ENCODE assay signal across 9 cellular contexts in genomic region chr11:61295596-61295926, GRCh38. TPM values are rescaled to one million over a fixed set of nuclear protein-coding genes. Genes with fewer than 3 reads are reported as not detected.
DNase-seq lines count a peak whose midpoint lies in the region; ATAC-seq, FAIRE-seq and TF ChIP-seq lines count a peak whose summit lies in the region.
"Had no signal": no experiment of that assay in that cellular context is flagged by ENCODE, and none has a peak within 500 bp of the region (broad histone marks: within the 10 kb centered on the region; RNA-seq: fewer than 3 reads in every experiment).

No MANE protein-coding gene starts in this region.

- peak overlapping the region; percentile 83 for H2AFZ ChIP-seq in SU-DHL-6 (ENCODE audit: low read depth, low read length, severe bottlenecking)

- TF ChIP-seq EP300 in sigmoid colon (IDR thresholded peaks at IDR 0.05) = no peak

- intact Hi-C loops in left ventricle myocardium inferior (cut with micrococcal nuclease) (no loop called here), spleen (cut with DNase I; ENCODE audit: low total_unique reads) (no loop called here), sigmoid colon (cut with DNase I) (no loop called here)

- no peaks in the 10 kb centered on the region for H3K9me3 ChIP-seq in SU-DHL-6 (ENCODE audit: insufficient read depth, low read length)
- H3K9me3 ChIP-seq in left ventricle myocardium inferior (replicated peaks) = no peaks in the 10 kb centered on the region
- no peaks in the 10 kb centered on the region for H3K9me3 ChIP-seq in spleen
- no peaks in the 10 kb centered on the region for H3K9me3 ChIP-seq in sigmoid colon

- no peak for DNase-seq in GM12892 (ENCODE audit: insufficient read length)
- no peak for DNase-seq in left ventricle myocardium inferior
- peak; percentile 74 for DNase-seq in spleen
- DNase-seq in germinal center (ENCODE audit: low spot score) = no peak
- DNase-seq in sigmoid colon = no peak

- no peaks in the 10 kb centered on the region for H3K36me3 ChIP-seq in SU-DHL-6 (ENCODE audit: low read length)
- peaks cover 20% of the 10 kb centered on the region for H3K36me3 ChIP-seq in left ventricle myocardium inferior
- H3K36me3 ChIP-seq in spleen = peaks cover 0 to 39% (median 17%) of the 10 kb centered on the region in 6 donors
- peaks cover 10 to 38% (median 12%) of the 10 kb centered on the region in 4 donors for H3K36me3 ChIP-seq in sigmoid colon

- TF ChIP-seq POLR2A in GM12892 (IDR thresholded peaks at IDR 0.05; ENCODE audit: low read depth, low read length) = no peak
- TF ChIP-seq POLR2A in spleen (IDR thresholded peaks at IDR 0.05) = no peak
- no peak for TF ChIP-seq POLR2A in sigmoid colon (IDR thresholded peaks at IDR 0.05)

- peaks cover 47% of the 10 kb centered on the region for H3K4me1 ChIP-seq in left ventricle myocardium inferior
- peaks cover 8 to 42% (median 25%) of the 10 kb centered on the region in 6 donors for H3K4me1 ChIP-seq in spleen
- peaks cover 0 to 35% (median 27%) of the 10 kb centered on the region in 4 donors for H3K4me1 ChIP-seq in sigmoid colon

- peak; percentile 5 for FAIRE-seq in GM12892 (lab: Jason Lieb, UNC)
- FAIRE-seq: colon had no signal

- H3K9ac ChIP-seq in SU-DHL-6 (ENCODE audit: low read length) = peak overlapping the region; percentile 99

- H3K79me2 ChIP-seq in SU-DHL-6 (ENCODE audit: insufficient read depth, low read length) = peaks cover 34% of the 10 kb centered on the region

- H3K27ac ChIP-seq in SU-DHL-6 (ENCODE audit: low read depth, low read length) (peak overlapping the region; percentile 88), left ventricle myocardium inferior (replicated peaks) (peak overlapping the region; percentile 50), spleen (peak overlapping the region in 1 of 8 donors; percentile 29), sigmoid colon (no peak overlapping the region)

- no peak for ATAC-seq in GM21447 (IDR thresholded peaks at IDR 0.05; ENCODE audit: unreplicated experiment)

- H3K4me2 ChIP-seq in SU-DHL-6 (ENCODE audit: low read depth, low read length, poor library complexity, severe bottlenecking) = peak overlapping the region; percentile 99

- peaks cover 16% of the 10 kb centered on the region for H3F3A ChIP-seq in SU-DHL-6 (ENCODE audit: insufficient read depth)

- no peaks in the 10 kb centered on the region for H3K27me3 ChIP-seq in SU-DHL-6 (ENCODE audit: low read length)
- no peaks in the 10 kb centered on the region for H3K27me3 ChIP-seq in left ventricle myocardium inferior (ENCODE audit: low read depth)
- H3K27me3 ChIP-seq in spleen (replicated peaks in 1 of 7) = peaks cover 0 to 36% (median 6%) of the 10 kb centered on the region in 7 donors
- H3K27me3 ChIP-seq in sigmoid colon = peaks cover 6 to 42% (median 26%) of the 10 kb centered on the region in 3 donors

- TF ChIP-seq CTCF in SU-DHL-6 (IDR thresholded peaks at IDR 0.05; ENCODE audit: insufficient read depth, low read length, poor library complexity, severe bottlenecking) (no peak), left ventricle myocardium inferior (IDR thresholded peaks at IDR 0.05; ENCODE audit: borderline replicate concordance) (no peak), spleen (IDR thresholded peaks at IDR 0.05 in 8 of 11, conservative IDR thresholded peaks at IDR 0.05 in 3 of 11) (no peak), sigmoid colon (IDR thresholded peaks at IDR 0.05) (no peak)

- 41 to 51% (median 48%) methylated on average over 11 to 12 of the region's 12 CpGs for WGBS in spleen, 5 donors
- WGBS in sigmoid colon, 2 donors = 41 to 49% methylated on average over 12 of the region's 12 CpGs

- no peaks in the 10 kb centered on the region for H3K9me2 ChIP-seq in SU-DHL-6 (replicated peaks; ENCODE audit: insufficient read depth, low read length)

- no peaks in the 10 kb centered on the region for H4K20me1 ChIP-seq in SU-DHL-6 (ENCODE audit: low read depth, low read length)

- H3K4me3 ChIP-seq in SU-DHL-6 (ENCODE audit: insufficient read depth, low read length, poor library complexity, severe bottlenecking) (peak overlapping the region; percentile 81), left ventricle myocardium inferior (peak overlapping the region; percentile 80), spleen (peak overlapping the region in 7 of 8 donors; percentile 12 to 81 (median 55)), sigmoid colon (peak overlapping the region in 2 of 4 donors; percentile 54 to 55)

RNA-seq across cellular contexts. Expression of gene VWCE, which starts 0.4 kb away (rescaled TPM):
- polyA plus RNA-seq in GM12892 (2012; ENCODE audit: missing spikeins) = 3.6 TPM
- 0.77 TPM for total RNA-seq in left ventricle myocardium inferior
- total RNA-seq in spleen = 1 to 10 TPM in 4 of 7 donors, under 1 TPM in 3; 0.23 to 3.2 (median 1.2) TPM
- polyA plus RNA-seq in spleen = 1 to 10 TPM in 2 of 3 donors, under 1 TPM in 1; 0.80 to 1.6 (median 1.2) TPM
- total RNA-seq in sigmoid colon = 1 to 10 TPM in 2 of 4 donors, under 1 TPM in 2; 0.49 to 5.5 (median 0.81) TPM
- under 1 TPM in 1 of 3 donors, not detected in 2; 0.61 TPM for polyA plus RNA-seq in sigmoid colon
- total RNA-seq: RPMI7951 had no signal

RNA-seq across cellular contexts. Expression of gene DDB1, which starts 37.3 kb away (rescaled TPM):
- polyA plus RNA-seq in GM12892 (2012; ENCODE audit: missing spikeins) = 126 TPM
- total RNA-seq in left ventricle myocardium inferior (128 TPM), spleen (100 to 1,000 TPM; 118 to 157 (median 151) TPM), sigmoid colon (100 to 1,000 TPM; 101 to 108 (median 105) TPM)
- polyA plus RNA-seq in spleen (10 to 100 TPM; 68.7 to 94.7 (median 83.4) TPM), sigmoid colon (100 to 1,000 TPM in 1 of 3 donors, 10 to 100 TPM in 2; 68.2 to 120 (median 75.1) TPM)

RNA-seq across cellular contexts. Expression of gene TKFC, which starts 37.5 kb away (rescaled TPM):
- polyA plus RNA-seq in GM12892 (2012; ENCODE audit: missing spikeins) = 42.6 TPM
- total RNA-seq in left ventricle myocardium inferior = 17.8 TPM
- total RNA-seq in spleen = 10 to 100 TPM; 33.1 to 61.5 (median 36.4) TPM
- polyA plus RNA-seq in spleen = 10 to 100 TPM; 30.6 to 45.3 (median 31.3) TPM
- total RNA-seq in sigmoid colon = 10 to 100 TPM; 10.8 to 12.0 (median 11.8) TPM
- polyA plus RNA-seq in sigmoid colon = 10 to 100 TPM; 14.4 to 40.0 (median 29.4) TPM

RNA-seq across cellular contexts. Expression of gene PGA5, which starts 54.6 kb away (rescaled TPM):
- polyA plus RNA-seq in GM12892 (2012; ENCODE audit: missing spikeins) = not detected
- not detected for total RNA-seq in left ventricle myocardium inferior
- total RNA-seq in spleen = 1 to 10 TPM in 5 of 7 donors, under 1 TPM in 1, not detected in 1; 0.42 to 3.3 (median 1.7) TPM
- polyA plus RNA-seq in spleen = under 1 TPM; 0.06 to 0.51 (median 0.46) TPM
- total RNA-seq in sigmoid colon = 1 to 10 TPM in 1 of 4 donors, not detected in 3; 2.1 TPM
- polyA plus RNA-seq in sigmoid colon = 1 to 10 TPM in 2 of 3 donors, not detected in 1; 1.2 to 1.8 TPM
- total RNA-seq: RPMI7951 had no signal

Comparison
In these comparisons a context has a peak if more than half of its experiments do, and no peak if none do; other contexts are left out.
1. H3K27ac ChIP-seq: peak in SU-DHL-6 (single experiment) and left ventricle myocardium inferior (single experiment); none in sigmoid colon (0 of 4).